1 cellular context compared by ENCODE assay signal in genomic region chr2:205646680-205647079, GRCh38.
TF ChIP-seq lines count a peak whose summit lies in the region.

No MANE protein-coding gene starts in this region.

TF ChIP-seq in GM23338, 12 proteins besides CTCF, POLR2A, EP300 and RAD21 (continued from another document):
- no peak for TF ChIP-seq ZNF114 (CRISPR knock-in tag; IDR thresholded peaks at IDR 0.05)
- no peak for TF ChIP-seq NANOG (IDR thresholded peaks at IDR 0.05; ENCODE audit: borderline replicate concordance)
- no peak for TF ChIP-seq CREB1 (CRISPR knock-in tag; IDR thresholded peaks at IDR 0.05; ENCODE audit: low read depth)
- no peak for TF ChIP-seq REST (IDR thresholded peaks at IDR 0.05; ENCODE audit: unreplicated experiment)
- no peak for TF ChIP-seq EZH2 (IDR thresholded peaks at IDR 0.05; ENCODE audit: low read depth, unreplicated experiment)
- TF ChIP-seq ZNF331 (CRISPR knock-in tag; IDR thresholded peaks at IDR 0.05; ENCODE audit: low read depth), result no peak
- no peak for TF ChIP-seq ETS1 (IDR thresholded peaks at IDR 0.05)
- no peak for TF ChIP-seq JUNB (IDR thresholded peaks at IDR 0.05; ENCODE audit: unreplicated experiment)
